ENCODE assay signal across 18 cellular contexts in genomic region chr17:20032636-20033035, GRCh38. TPM values are rescaled to one million over a fixed set of nuclear protein-coding genes. Genes with fewer than 3 reads are reported as not detected.
DNase-seq lines count a peak whose midpoint lies in the region; ATAC-seq and TF ChIP-seq lines count a peak whose summit lies in the region.
"Had no signal": no experiment of that assay in that cellular context is flagged by ENCODE, and none has a peak within 500 bp of the region (broad histone marks: within the 10 kb centered on the region; RNA-seq: fewer than 3 reads in every experiment).

No MANE protein-coding gene starts in this region.

- ATAC-seq in memory B cell (ENCODE audit: low read depth) (peak; percentile 62), left lobe of liver (no peak)
- no peak for ATAC-seq in naive thymus-derived CD8-positive, alpha-beta T cell

- peaks cover 3% of the 10 kb centered on the region for H3K4me1 Mint-ChIP-seq in memory B cell
- peaks cover 0 to 17% (median 0%) of the 10 kb centered on the region in 4 donors for H3K4me1 Mint-ChIP-seq in naive thymus-derived CD8-positive, alpha-beta T cell

- peaks cover 4% of the 10 kb centered on the region for H3K9me3 Mint-ChIP-seq in memory B cell
- no peaks in the 10 kb centered on the region for H3K9me3 Mint-ChIP-seq in naive thymus-derived CD8-positive, alpha-beta T cell
- H3K9me3 Mint-ChIP-seq: HFFc6 had no signal

- H3K9ac ChIP-seq in MM.1S (ENCODE audit: low read length) = no peak overlapping the region
- H3K9ac ChIP-seq: BLaER1 treated with 17β-estradiol and CSF1 and Interleukin-3, amounts not matched to agents 10 nM and 100 nM had no signal

- TF ChIP-seq CTCF in MM.1S (IDR thresholded peaks at IDR 0.05; ENCODE audit: low read length) (no peak), osteoblast (IDR thresholded peaks at IDR 0.05; ENCODE audit: extremely low read depth, low read depth, low read length) (no peak)

- POLR2A ChIA-PET in naive thymus-derived CD8-positive, alpha-beta T cell (lab: Charles Lee) = no interaction called here

- H2AFZ ChIP-seq in MM.1S (ENCODE audit: low read length) (no peak overlapping the region), osteoblast (ENCODE audit: low read length) (no peak overlapping the region)

- H3K79me2 ChIP-seq in MM.1S (ENCODE audit: low read length) (no peaks in the 10 kb centered on the region), osteoblast (ENCODE audit: insufficient read depth, low read length) (no peaks in the 10 kb centered on the region)

- H3K36me3 ChIP-seq in MM.1S (replicated peaks; ENCODE audit: insufficient read depth, low read length) (no peaks in the 10 kb centered on the region), osteoblast (ENCODE audit: insufficient read depth, low read length) (no peaks in the 10 kb centered on the region)
- H3K36me3 ChIP-seq: BLaER1 treated with 17β-estradiol and CSF1 and Interleukin-3, amounts not matched to agents 10 nM and 100 nM had no signal

- peak overlapping the region; percentile 24 for H3K4me3 Mint-ChIP-seq in memory B cell
- no peak overlapping the region for H3K4me3 Mint-ChIP-seq in naive thymus-derived CD8-positive, alpha-beta T cell
- H3K4me3 Mint-ChIP-seq: HFFc6 had no signal

- DNase-seq in SIG-M5 treated with dmso at 0.1 percent for 504 hours (lab: John Stamatoyannopoulos, UW; ENCODE audit: unreplicated experiment) = peak; percentile 32
- DNase-seq in SIG-M5 (lab: John Stamatoyannopoulos, UW) = no peak
- peak; percentile 11 for DNase-seq in MM.1S
- DNase-seq in OCI-M1 (lab: John Stamatoyannopoulos, UW) = peak; percentile 53
- no peak for DNase-seq in memory B cell (ENCODE audit: low spot score in 2 of 2)
- DNase-seq in naive thymus-derived CD8-positive, alpha-beta T cell = no peak
- DNase-seq in left lobe of liver (ENCODE audit: low spot score) = no peak
- DNase-seq in osteoblast (ENCODE audit: insufficient read length, low spot score, missing footprints) = no peak
- DNase-seq: 8988T, COR-L47, DMS153, EL, HFFc6, NCI-H146, NCI-H2227 treated with DMSO at 0.1 percent for 48 hours, NCI-H526 treated with DMSO at 0.1 percent for 48 hours, SHP77 treated with DMSO at 0.1 percent for 48 hours had no signal

- no peaks in the 10 kb centered on the region for H4K20me1 ChIP-seq in MM.1S (ENCODE audit: insufficient read depth, low read length)
- no peaks in the 10 kb centered on the region for H4K20me1 ChIP-seq in osteoblast (ENCODE audit: insufficient read depth, low read length)
- H4K20me1 ChIP-seq: BLaER1 treated with 17β-estradiol and CSF1 and Interleukin-3, amounts not matched to agents 10 nM and 100 nM had no signal

- H3K9me3 ChIP-seq in MM.1S (replicated peaks; ENCODE audit: insufficient read depth, low read length) = no peaks in the 10 kb centered on the region
- H3K9me3 ChIP-seq in osteoblast (ENCODE audit: low read depth, low read length) = no peaks in the 10 kb centered on the region

- H3K27ac Mint-ChIP-seq in memory B cell = no peak overlapping the region
- H3K27ac Mint-ChIP-seq in naive thymus-derived CD8-positive, alpha-beta T cell = no peak overlapping the region
- H3K27ac Mint-ChIP-seq: HFFc6 had no signal

- H3F3A ChIP-seq in MM.1S (ENCODE audit: insufficient read depth, low read length) = no peaks in the 10 kb centered on the region

- H3K9me2 ChIP-seq in MM.1S (replicated peaks; ENCODE audit: insufficient read depth, low read length) = no peaks in the 10 kb centered on the region

- peaks cover 2% of the 10 kb centered on the region for H3K36me3 Mint-ChIP-seq in memory B cell
- H3K36me3 Mint-ChIP-seq in naive thymus-derived CD8-positive, alpha-beta T cell = no peaks in the 10 kb centered on the region

- no peaks in the 10 kb centered on the region for H3K27me3 ChIP-seq in MM.1S (replicated peaks; ENCODE audit: insufficient read depth, low read length)
- no peaks in the 10 kb centered on the region for H3K27me3 ChIP-seq in osteoblast (ENCODE audit: insufficient read depth, low read length)
- H3K27me3 ChIP-seq: BLaER1 treated with 17β-estradiol and CSF1 and Interleukin-3, amounts not matched to agents 10 nM and 100 nM had no signal

- H3K4me3 ChIP-seq in MM.1S (ENCODE audit: low read length) = no peak overlapping the region
- H3K4me3 ChIP-seq in osteoblast (ENCODE audit: insufficient read depth, low read length) = no peak overlapping the region
- H3K4me3 ChIP-seq: BLaER1 treated with 17β-estradiol and CSF1 and Interleukin-3, amounts not matched to agents 10 nM and 100 nM had no signal

- peaks cover 16% of the 10 kb centered on the region for H3K4me1 ChIP-seq in MM.1S (ENCODE audit: low read length)
- no peaks in the 10 kb centered on the region for H3K4me1 ChIP-seq in osteoblast (ENCODE audit: insufficient read depth, low read length)

- H3K27ac ChIP-seq in MM.1S (ENCODE audit: low read length) (no peak overlapping the region), osteoblast (ENCODE audit: low read depth, low read length) (no peak overlapping the region)

- no peaks in the 10 kb centered on the region for H3K27me3 Mint-ChIP-seq in memory B cell
- H3K27me3 Mint-ChIP-seq in naive thymus-derived CD8-positive, alpha-beta T cell = peaks cover 0 to 3% (median 0%) of the 10 kb centered on the region in 5 donors

- peak overlapping the region; percentile 18; the same call in 1 of the 2 replicates for H3K4me2 ChIP-seq in MM.1S (ENCODE audit: low read depth, low read length)
- H3K4me2 ChIP-seq in osteoblast (ENCODE audit: insufficient read depth, low read length) = no peak overlapping the region

RNA-seq across cellular contexts. Expression of gene SPECC1, which starts 23.5 kb away (rescaled TPM):
- 1 to 10 TPM; 1.8 to 1.9 TPM for total RNA-seq in naive thymus-derived CD8-positive, alpha-beta T cell
- polyA plus RNA-seq in naive thymus-derived CD8-positive, alpha-beta T cell = 1 to 10 TPM; 2.5 to 4.7 (median 3.1) TPM
- total RNA-seq in left lobe of liver = 1.9 TPM
- 155 and 165 TPM in 2 replicates for total RNA-seq in osteoblast

RNA-seq across cellular contexts. Expression of gene AKAP10, which starts 55.0 kb away (rescaled TPM):
- 10 to 100 TPM; 70.7 to 71.9 TPM for total RNA-seq in naive thymus-derived CD8-positive, alpha-beta T cell
- polyA plus RNA-seq in naive thymus-derived CD8-positive, alpha-beta T cell = 10 to 100 TPM; 15.3 to 28.5 (median 17.5) TPM
- 8.6 TPM for total RNA-seq in left lobe of liver
- total RNA-seq in osteoblast = 27.5 and 31.5 TPM in 2 replicates

Comparison
In these comparisons a context has a peak if more than half of its experiments do, and no peak if none do; other contexts are left out.
1. DNase-seq: peak in SIG-M5 treated with dmso at 0.1 percent for 504 hours (single experiment), MM.1S (single experiment) and OCI-M1 (single experiment); none in SIG-M5 (single experiment), memory B cell (0 of 2), naive thymus-derived CD8-positive, alpha-beta T cell (0 of 10), left lobe of liver (single experiment) and osteoblast (single experiment).
2. RNA of gene SPECC1, which starts 23.5 kb away (total RNA-seq): 155 to 165 TPM in osteoblast; 1.8 to 1.9 TPM in naive thymus-derived CD8-positive, alpha-beta T cell and 1.9 TPM in left lobe of liver (single experiment); every median in the first group is over 10 times any median in the second.